ENCODE assay signal across 28 cellular contexts in genomic region chr6:119299694-119300093, GRCh38.
"Had no signal": no experiment of that assay in that cellular context is flagged by ENCODE, and none has a peak within 500 bp of the region (broad histone marks: within the 10 kb centered on the region; RNA-seq: fewer than 3 reads in every experiment).

No MANE protein-coding gene starts in this region.

- H3K36me3 ChIP-seq: neural progenitor cell, ovary, uterus had no signal

- H3K4me3 ChIP-seq: neural progenitor cell, ovary, psoas muscle, skin epidermis, smooth muscle cell, spleen, suprapubic skin, testis, tibial artery, transverse colon, upper lobe of right lung, uterus had no signal

- H2AFZ ChIP-seq: neural progenitor cell, parathyroid adenoma had no signal

- H3K9me3 ChIP-seq: ovary, psoas muscle, spleen, suprapubic skin, testis, tibial artery, transverse colon, upper lobe of right lung, uterus had no signal

- DNase-seq: natural killer cell; occipital lobe; ovary; posterior cingulate gyrus; psoas muscle; right cardiac atrium; spleen; stimulated activated CD4-positive, alpha-beta T cell treated with anti-CD3 and anti-CD28 coated beads, Interleukin-12 subunit alpha, Interleukin-12 subunit beta, amount 100 ng/mL, for 4 hours; stimulated activated CD4-positive, alpha-beta T cell treated with anti-CD3 and anti-CD28 coated beads, Interleukin-1b, Interleukin-23, amount 100 ng/mL, for 48 hours; stimulated activated CD4-positive, alpha-beta T cell treated with anti-CD3 and anti-CD28 coated beads, Interleukin-4, amount 100 ng/mL, for 1 hour; stimulated activated CD4-positive, alpha-beta T cell treated with anti-CD3 and anti-CD28 coated beads, Interleukin-4, amount 100 ng/mL, for 4 hours; stimulated activated CD8-positive, alpha-beta memory T cell treated with anti-CD3 and anti-CD28 coated beads, Interleukin-4, amount 100 ng/mL, for 48 hours; stimulated activated naive CD4-positive, alpha-beta T cell; stimulated activated naive CD8-positive, alpha-beta T cell treated with anti-CD3 and anti-CD28 coated beads, Interleukin-15, amount 100 ng/mL, for 72 hours; stimulated activated naive CD8-positive, alpha-beta T cell treated with anti-CD3 and anti-CD28 coated beads, Interleukin-15, Interleukin-2, amounts not matched to agents 100 U/mL and 50 U/mL, for 24 hours; substantia nigra; testis; tibial artery; transverse colon; upper lobe of right lung; uterus had no signal

- H3K27me3 ChIP-seq: neural progenitor cell, ovary, spleen, suprapubic skin, testis, tibial artery, transverse colon, upper lobe of right lung, uterus had no signal

- H3K4me1 ChIP-seq: neural progenitor cell, psoas muscle, testis, transverse colon, upper lobe of right lung, uterus had no signal

- ATAC-seq: natural killer cell; psoas muscle; right cardiac atrium; sciatic nerve; stimulated activated memory B cell treated with anti-CD40 and anti-IgM and Interleukin-4, amounts not matched to agents 10 μg/mL and 1 μg/mL and 100 μg/mL, for 72 hours; stimulated activated naive CD8-positive, alpha-beta T cell treated with anti-CD3 and anti-CD28 coated beads, Interleukin-15, amount 100 ng/mL, for 72 hours; stimulated activated naive CD8-positive, alpha-beta T cell treated with anti-CD3 and anti-CD28 coated beads, Interleukin-15, Interleukin-2, amounts not matched to agents 100 U/mL and 50 U/mL, for 24 hours; upper lobe of right lung had no signal

- H3K9ac ChIP-seq: neural progenitor cell, parathyroid adenoma had no signal

- H3K79me2 ChIP-seq: parathyroid adenoma had no signal

- H3K4me2 ChIP-seq: neural progenitor cell, smooth muscle cell had no signal

- H3K27ac ChIP-seq: neural progenitor cell, ovary, parathyroid adenoma, psoas muscle, skin epidermis, spleen, suprapubic skin, testis, tibial artery, transverse colon, upper lobe of right lung, uterus had no signal
